Comparison of ENCODE assay signal across 25 cellular contexts in the genomic region with DNA sequence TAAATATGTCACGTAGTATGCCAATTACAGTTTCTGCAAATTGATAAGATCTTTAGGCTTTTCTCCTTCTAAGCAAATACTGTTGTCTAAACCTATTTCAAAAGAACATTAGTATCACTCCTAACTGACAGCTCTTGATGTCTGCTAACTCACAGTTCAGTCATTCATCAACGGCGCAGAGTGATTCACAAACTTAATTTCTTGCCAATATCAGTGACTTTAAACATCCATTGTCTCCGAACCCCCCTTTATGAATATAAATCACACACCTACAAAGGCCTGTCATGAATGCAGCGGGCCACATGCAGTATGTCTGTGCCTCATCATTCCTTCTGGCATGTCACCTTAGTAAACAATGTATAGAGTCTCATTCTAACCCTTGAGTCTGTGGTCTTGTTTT.
DNase-seq lines count a peak whose midpoint lies in the region; ATAC-seq, FAIRE-seq and TF ChIP-seq lines count a peak whose summit lies in the region.
"Had no signal": no experiment of that assay in that cellular context is flagged by ENCODE, and none has a peak within 500 bp of the region (broad histone marks: within the 10 kb centered on the region; RNA-seq: fewer than 3 reads in every experiment).

No MANE protein-coding gene starts in this region.

- H3K4me2 ChIP-seq in GM23338, result no peak overlapping the region
- H3K4me2 ChIP-seq in mesenchymal stem cell (ENCODE audit: low read length, poor library complexity, severe bottlenecking), result no peak overlapping the region
- no peak overlapping the region for H3K4me2 ChIP-seq in HepG2 (ENCODE audit: low read depth, low read length)
- H3K4me2 ChIP-seq: A549; BLaER1 treated with 17β-estradiol and CSF1 and Interleukin-3, amounts not matched to agents 10 nM and 100 nM had no signal

- in situ Hi-C loops in HepG2 (cut with HindIII; ENCODE audit: extremely low pct_ligation_motif_present, low pct_unique_long_range_greater_than_20kb), result no loop called here

- H3K27me3 ChIP-seq in GM23338 (ENCODE audit: insufficient read depth) (no peaks in the 10 kb centered on the region), mesenchymal stem cell (ENCODE audit: control insufficient read depth in 1 of 2, insufficient read depth in 1 of 2, low read length in 2 of 2) (no peaks in the 10 kb centered on the region), HepG2 (ENCODE audit: control insufficient read depth in 1 of 2, insufficient read depth in 2 of 2, low read length in 2 of 2) (no peaks in the 10 kb centered on the region)
- H3K27me3 ChIP-seq: BE2C; BLaER1 treated with 17β-estradiol and CSF1 and Interleukin-3, amounts not matched to agents 10 nM and 100 nM had no signal

- no peaks in the 10 kb centered on the region for H3F3A ChIP-seq in GM23338 (replicated peaks; ENCODE audit: low read depth)

- H3K79me1 ChIP-seq in mesenchymal stem cell (replicated peaks; ENCODE audit: low read length, poor library complexity, severe bottlenecking), result no peaks in the 10 kb centered on the region

- POLR2A ChIA-PET in HepG2 (lab: Yijun Ruan, JAX), result no interaction called here

- H3K4me3 Mint-ChIP-seq in GM23338, result no peak overlapping the region
- H3K4me3 Mint-ChIP-seq: CD14-positive monocyte; CD4-positive, alpha-beta T cell; CD8-positive, alpha-beta memory T cell; H9 had no signal

- ATAC-seq in GM23338 (no peak), HepG2 (no peak)
- ATAC-seq: A549, GM12878, HCT116 had no signal

- H3K4me1 ChIP-seq in GM23338 (ENCODE audit: insufficient read depth), result peaks cover 8% of the 10 kb centered on the region
- H3K4me1 ChIP-seq in mesenchymal stem cell (ENCODE audit: control insufficient read depth, insufficient read depth, low read depth, low read length), result peaks cover 11% of the 10 kb centered on the region
- H3K4me1 ChIP-seq in HepG2 (ENCODE audit: insufficient read depth, low read length), result peaks cover 8% of the 10 kb centered on the region
- H3K4me1 ChIP-seq: A549, BE2C had no signal

- no peaks in the 10 kb centered on the region for H3K9me3 Mint-ChIP-seq in GM23338
- H3K9me3 Mint-ChIP-seq: CD4-positive, alpha-beta T cell; CD8-positive, alpha-beta memory T cell; H9 had no signal

- CTCF ChIA-PET in HepG2 (lab: Yijun Ruan, JAX; ENCODE audit: low intra/inter-chr PET ratio, low total read pairs), result no interaction called here

- no peak overlapping the region for H3K27ac ChIP-seq in GM23338 (ENCODE audit: low read depth)
- no peak overlapping the region for H3K27ac ChIP-seq in mesenchymal stem cell (ENCODE audit: low read length, poor library complexity, severe bottlenecking)
- H3K27ac ChIP-seq in HepG2 (ENCODE audit: extremely low read length, insufficient read depth, low read length), result no peak overlapping the region
- H3K27ac ChIP-seq: A549; BLaER1 treated with 17β-estradiol and CSF1 and Interleukin-3, amounts not matched to agents 10 nM and 100 nM; GM23248 had no signal

- no peak overlapping the region for H3K9ac ChIP-seq in mesenchymal stem cell (ENCODE audit: low read length)
- H3K9ac ChIP-seq in HepG2 (ENCODE audit: insufficient read depth, low read depth, low read length), result no peak overlapping the region
- H3K9ac ChIP-seq: BLaER1 treated with 17β-estradiol and CSF1 and Interleukin-3, amounts not matched to agents 10 nM and 100 nM; GM23248 had no signal

- no peak overlapping the region for H3K18ac ChIP-seq in mesenchymal stem cell (ENCODE audit: low read depth in 1 of 2, low read length in 2 of 2)

- FAIRE-seq in HepG2 (lab: Jason Lieb, UNC), result no peak
- FAIRE-seq: A549, D721Med, GM12878, GM19239 had no signal

- H3K9me2 ChIP-seq in GM23338 (ENCODE audit: insufficient read depth), result peaks cover 3% of the 10 kb centered on the region

- peak overlapping the region; percentile 3 for H2AK5ac ChIP-seq in mesenchymal stem cell (ENCODE audit: low read length, severe bottlenecking)

- no peak overlapping the region for H3K23ac ChIP-seq in mesenchymal stem cell (ENCODE audit: low read length in 2 of 2)

- H4K91ac ChIP-seq in mesenchymal stem cell (ENCODE audit: low read length), result no peak overlapping the region

- H4K20me1 ChIP-seq in GM23338 (replicated peaks; ENCODE audit: insufficient read depth) (no peaks in the 10 kb centered on the region), HepG2 (ENCODE audit: insufficient read depth, low read length) (no peaks in the 10 kb centered on the region)
- H4K20me1 ChIP-seq: BLaER1 treated with 17β-estradiol and CSF1 and Interleukin-3, amounts not matched to agents 10 nM and 100 nM had no signal

- H3K9me3 ChIP-seq in mesenchymal stem cell (ENCODE audit: control insufficient read depth, low read length) (no peaks in the 10 kb centered on the region), HepG2 (ENCODE audit: low read length) (no peaks in the 10 kb centered on the region)
- H3K9me3 ChIP-seq: A549; BE2C; BLaER1 treated with 17β-estradiol and CSF1 and Interleukin-3, amounts not matched to agents 10 nM and 100 nM had no signal

- no peak for TF ChIP-seq RAD21 in HepG2 (CRISPR knock-in tag; IDR thresholded peaks at IDR 0.05)

- H3K4me3 ChIP-seq in GM23338 (no peak overlapping the region), mesenchymal stem cell (ENCODE audit: insufficient read depth in 1 of 2, low read depth in 1 of 2, low read length in 2 of 2) (no peak overlapping the region), HepG2 (replicated peaks in 1 of 3; ENCODE audit: insufficient read depth in 1 of 3, low read depth in 2 of 3, low read length in 3 of 3) (no peak overlapping the region)
- H3K4me3 ChIP-seq: A549; BLaER1 treated with 17β-estradiol and CSF1 and Interleukin-3, amounts not matched to agents 10 nM and 100 nM; GM12878; GM23248 had no signal

- intact Hi-C loops in HepG2 (cut with micrococcal nuclease; ENCODE audit: unreplicated experiment), result no loop called here

- H2BK120ac ChIP-seq in mesenchymal stem cell (ENCODE audit: low read depth, low read length), result no peak overlapping the region

- H3K36me3 Mint-ChIP-seq in GM23338 (ENCODE audit: low read depth), result no peaks in the 10 kb centered on the region
- H3K36me3 Mint-ChIP-seq: CD14-positive monocyte had no signal

- DNase-seq in GM23338 (ENCODE audit: low spot score) (no peak), SK-N-DZ (ENCODE audit: low spot score) (peak; percentile 67), mesenchymal stem cell (no peak), kidney tubule cell (ENCODE audit: low spot score) (no peak), NCI-H146 treated with DMSO at 0.1 percent for 48 hours (lab: John Stamatoyannopoulos, UW; ENCODE audit: unreplicated experiment) (no peak), HepG2 (ENCODE audit: low spot score) (no peak)
- DNase-seq: 8988T; ACHN; AML-193; BE2C; CD4-positive, alpha-beta T cell; CD8-positive, alpha-beta memory T cell; DMS 273 treated with DMSO at 0.1 percent for 48 hours; DMS79; EL; GDM1; GM23248; H9 had no signal

- H3K4me1 Mint-ChIP-seq in GM23338, result peaks cover 12% of the 10 kb centered on the region

- H3K79me2 ChIP-seq in GM23338 (replicated peaks; ENCODE audit: insufficient read depth), result no peaks in the 10 kb centered on the region
- H3K79me2 ChIP-seq in HepG2 (ENCODE audit: insufficient read depth, low read length), result no peaks in the 10 kb centered on the region

- no peak overlapping the region for H3K14ac ChIP-seq in mesenchymal stem cell (ENCODE audit: low read length in 2 of 2)

- H2AFZ ChIP-seq in GM23338, result no peak overlapping the region
- no peak overlapping the region for H2AFZ ChIP-seq in mesenchymal stem cell (ENCODE audit: low read depth, low read length)
- no peak overlapping the region for H2AFZ ChIP-seq in HepG2 (ENCODE audit: low read length)
- H2AFZ ChIP-seq: GM23248 had no signal

- H4K8ac ChIP-seq in mesenchymal stem cell (ENCODE audit: low read length), result no peak overlapping the region

- WGBS in mesenchymal stem cell, result 85% methylated on average over 5 of the region's 5 CpGs
- 95% methylated on average over 5 of the region's 5 CpGs for WGBS in HepG2 (ENCODE audit: low lambda C conversion rate)

- TF ChIP-seq POLR2A in HepG2 (IDR thresholded peaks at IDR 0.05; ENCODE audit: insufficient read depth in 1 of 2, low read depth in 2 of 2, low read length in 2 of 2), result no peak

- no peak overlapping the region for H2BK12ac ChIP-seq in mesenchymal stem cell (ENCODE audit: low read length in 2 of 2)

- no peak overlapping the region for H2BK15ac ChIP-seq in mesenchymal stem cell (ENCODE audit: low read depth, poor library complexity, severe bottlenecking)

- H3K27ac Mint-ChIP-seq in GM23338, result 0 out of 2 replicates have a peak overlapping the region, but pooled peaks have one; percentile 18
- H3K27ac Mint-ChIP-seq: CD14-positive monocyte; CD4-positive, alpha-beta T cell; H9 had no signal

- no peak for TF ChIP-seq EP300 in HepG2 (IDR thresholded peaks at IDR 0.05; ENCODE audit: low read depth in 2 of 2, low read length in 2 of 2)
- no peak for TF ChIP-seq EP300 in HepG2 (CRISPR knock-in tag; IDR thresholded peaks at IDR 0.05; ENCODE audit: borderline replicate concordance)

- H3K36me3 ChIP-seq in GM23338 (ENCODE audit: insufficient read depth) (no peaks in the 10 kb centered on the region), mesenchymal stem cell (ENCODE audit: control insufficient read depth in 1 of 2, insufficient read depth in 2 of 2, low read depth in 1 of 2, low read length in 2 of 2) (peaks cover 0 to 5% of the 10 kb centered on the region in 2 experiments), HepG2 (replicated peaks in 1 of 2; ENCODE audit: control insufficient read depth in 1 of 2, insufficient read depth in 2 of 2, low read length in 2 of 2) (no peaks in the 10 kb centered on the region)
- H3K36me3 ChIP-seq: BE2C; BLaER1 treated with 17β-estradiol and CSF1 and Interleukin-3, amounts not matched to agents 10 nM and 100 nM had no signal

- H3K27me3 Mint-ChIP-seq in GM23338 (ENCODE audit: insufficient read depth, low read depth, poor library complexity), result no peaks in the 10 kb centered on the region
- H3K27me3 Mint-ChIP-seq: CD4-positive, alpha-beta T cell; CD8-positive, alpha-beta memory T cell had no signal

- H2BK5ac ChIP-seq in mesenchymal stem cell (ENCODE audit: low read depth, low read length, poor library complexity, severe bottlenecking), result no peak overlapping the region

- BruUV-seq in HepG2 (replicated peaks; lab: Mats Ljungman, UMichigan), result no TSS peak

- no peak for TF ChIP-seq CTCF in GM23338 (conservative IDR thresholded peaks at IDR 0.05; ENCODE audit: low read depth in 2 of 2)
- TF ChIP-seq CTCF in HepG2 (CRISPR knock-in tag; IDR thresholded peaks at IDR 0.05), result no peak

- H3K4ac ChIP-seq in mesenchymal stem cell (ENCODE audit: low read depth in 1 of 2, low read length in 2 of 2), result no peak overlapping the region

TF ChIP-seq in GM23338, 12 proteins besides CTCF, POLR2A, EP300 and RAD21 (continues in another document):
- no peak for TF ChIP-seq EZH2 (IDR thresholded peaks at IDR 0.05; ENCODE audit: low read depth, unreplicated experiment)

TF ChIP-seq in HepG2, 621 proteins besides CTCF, POLR2A, EP300 and RAD21:
- TF ChIP-seq REXO4 (CRISPR knock-in tag; IDR thresholded peaks at IDR 0.05; ENCODE audit: borderline replicate concordance) (no peak), JDP2 (CRISPR knock-in tag; IDR thresholded peaks at IDR 0.05; ENCODE audit: borderline replicate concordance) (no peak)
